1 cellular context compared by ENCODE assay signal in genomic region chr18:79553154-79553553, GRCh38.
TF ChIP-seq lines count a peak whose summit lies in the region.

No MANE protein-coding gene starts in this region.

TF ChIP-seq in HCT116, 20 proteins besides CTCF, POLR2A, EP300 and RAD21 (continued from another document):
- TF ChIP-seq, protein P1, sequence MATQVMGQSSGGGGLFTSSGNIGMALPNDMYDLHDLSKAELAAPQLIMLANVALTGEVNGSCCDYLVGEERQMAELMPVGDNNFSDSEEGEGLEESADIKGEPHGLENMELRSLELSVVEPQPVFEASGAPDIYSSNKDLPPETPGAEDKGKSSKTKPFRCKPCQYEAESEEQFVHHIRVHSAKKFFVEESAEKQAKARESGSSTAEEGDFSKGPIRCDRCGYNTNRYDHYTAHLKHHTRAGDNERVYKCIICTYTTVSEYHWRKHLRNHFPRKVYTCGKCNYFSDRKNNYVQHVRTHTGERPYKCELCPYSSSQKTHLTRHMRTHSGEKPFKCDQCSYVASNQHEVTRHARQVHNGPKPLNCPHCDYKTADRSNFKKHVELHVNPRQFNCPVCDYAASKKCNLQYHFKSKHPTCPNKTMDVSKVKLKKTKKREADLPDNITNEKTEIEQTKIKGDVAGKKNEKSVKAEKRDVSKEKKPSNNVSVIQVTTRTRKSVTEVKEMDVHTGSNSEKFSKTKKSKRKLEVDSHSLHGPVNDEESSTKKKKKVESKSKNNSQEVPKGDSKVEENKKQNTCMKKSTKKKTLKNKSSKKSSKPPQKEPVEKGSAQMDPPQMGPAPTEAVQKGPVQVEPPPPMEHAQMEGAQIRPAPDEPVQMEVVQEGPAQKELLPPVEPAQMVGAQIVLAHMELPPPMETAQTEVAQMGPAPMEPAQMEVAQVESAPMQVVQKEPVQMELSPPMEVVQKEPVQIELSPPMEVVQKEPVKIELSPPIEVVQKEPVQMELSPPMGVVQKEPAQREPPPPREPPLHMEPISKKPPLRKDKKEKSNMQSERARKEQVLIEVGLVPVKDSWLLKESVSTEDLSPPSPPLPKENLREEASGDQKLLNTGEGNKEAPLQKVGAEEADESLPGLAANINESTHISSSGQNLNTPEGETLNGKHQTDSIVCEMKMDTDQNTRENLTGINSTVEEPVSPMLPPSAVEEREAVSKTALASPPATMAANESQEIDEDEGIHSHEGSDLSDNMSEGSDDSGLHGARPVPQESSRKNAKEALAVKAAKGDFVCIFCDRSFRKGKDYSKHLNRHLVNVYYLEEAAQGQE (IDR thresholded peaks at IDR 0.05; ENCODE audit: low read depth): no peak
- TF ChIP-seq TCF7L2 (IDR thresholded peaks at IDR 0.05; ENCODE audit: borderline replicate concordance, extremely low read depth, insufficient read depth, insufficient read length) (no peak), SRF (IDR thresholded peaks at IDR 0.05; ENCODE audit: low read depth) (no peak), ZFX (IDR thresholded peaks at IDR 0.05) (no peak)
TF ChIP-seq in HCT116: peak in this region for 0.
